In genomic region chr15:67433495-67434099, GRCh38 we compare ENCODE assay signal across 8 cellular contexts.
A peak's percentile ranks its signal among the peaks of the same experiment; 100 is the strongest.
DNase-seq lines count a peak whose midpoint lies in the region; ATAC-seq and TF ChIP-seq lines count a peak whose summit lies in the region.

No MANE protein-coding gene starts in this region.

- no peak overlapping the region for H3K4me2 ChIP-seq in GM23248 (ENCODE audit: unreplicated experiment)

- CTCF ChIA-PET in CD8-positive, alpha-beta T cell (lab: Charles Lee): interaction anchor here (0.6 to 4.3 kb wide), 5 partner anchors 22 to 525 kb away, joined by 3 to 47 read pairs (median 4); no protein-coding TSS in a partner anchor

- no peaks in the 10 kb centered on the region for H3K27me3 ChIP-seq in CD8-positive, alpha-beta T cell (ENCODE audit: insufficient read depth, low read length)
- H3K27me3 ChIP-seq in GM23248 (replicated peaks; ENCODE audit: insufficient read depth) (no peaks in the 10 kb centered on the region), colonic mucosa (no peaks in the 10 kb centered on the region), liver (ENCODE audit: control insufficient read depth in 4 of 4, insufficient read depth in 4 of 4, low read length in 3 of 4) (no peaks in the 10 kb centered on the region), thyroid gland (no peaks in the 10 kb centered on the region)

- no peaks in the 10 kb centered on the region for H3K36me3 ChIP-seq in CD8-positive, alpha-beta T cell (ENCODE audit: insufficient read depth, low read length)
- H3K36me3 ChIP-seq in GM23248 (ENCODE audit: low read depth) (no peaks in the 10 kb centered on the region), colonic mucosa (no peaks in the 10 kb centered on the region), liver (ENCODE audit: control insufficient read depth in 4 of 4, insufficient read depth in 3 of 4, low read depth in 1 of 4, low read length in 3 of 4) (no peaks in the 10 kb centered on the region), thyroid gland (no peaks in the 10 kb centered on the region)

- no peaks in the 10 kb centered on the region for H3K9me2 ChIP-seq in GM23248 (ENCODE audit: insufficient read depth)

- WGBS in GM23248 (ENCODE audit: low coverage in 1 of 2, low lambda C conversion rate in 2 of 2, missing lambda C conversion rate in 2 of 2), 2 experiments: 40 to 41% methylated on average over 3 of the region's 3 CpGs
- 54% methylated on average over 3 of the region's 3 CpGs for WGBS in liver
- 65 to 71% methylated on average over 3 of the region's 3 CpGs for WGBS in thyroid gland, 2 donors

- H3K79me2 ChIP-seq in GM23248 (ENCODE audit: insufficient read depth): no peaks in the 10 kb centered on the region

- intact Hi-C loops in CD8-positive, alpha-beta T cell (cut with DNase I, micrococcal nuclease): loop anchor here (1.0 to 2.0 kb wide), 2 partner anchors 193 to 487 kb away; no protein-coding TSS in a partner anchor
- intact Hi-C loops in colonic mucosa (cut with DNase I): loop anchor here (5.0 kb wide), 1 partner anchor 486 kb away; no protein-coding TSS in a partner anchor
- intact Hi-C loops in thyroid gland (cut with DNase I): loop anchor here (10.0 kb wide), 1 partner anchor 489 kb away; no protein-coding TSS in a partner anchor

- no peaks in the 10 kb centered on the region for H3K9me3 Mint-ChIP-seq in CD8-positive, alpha-beta T cell

- no peak for TF ChIP-seq POLR2A in thyroid gland (IDR thresholded peaks at IDR 0.05)

- no peak overlapping the region for H3K27ac ChIP-seq in CD8-positive, alpha-beta T cell (ENCODE audit: low read depth, low read length)
- no peak overlapping the region for H3K27ac ChIP-seq in GM23248
- H3K27ac ChIP-seq in colonic mucosa: no peak overlapping the region
- no peak overlapping the region for H3K27ac ChIP-seq in liver (ENCODE audit: low read depth in 1 of 2, low read length in 2 of 2)
- no peak overlapping the region for H3K27ac ChIP-seq in thyroid gland

- H4K20me1 ChIP-seq in GM23248 (ENCODE audit: insufficient read depth): no peaks in the 10 kb centered on the region

- H3K27me3 Mint-ChIP-seq in CD8-positive, alpha-beta T cell (ENCODE audit: low read depth): no peaks in the 10 kb centered on the region

- peak; percentile 91 to 94 for TF ChIP-seq RAD21 in liver (IDR thresholded peaks at IDR 0.05)

- POLR2A ChIA-PET in CD8-positive, alpha-beta T cell (lab: Charles Lee): no interaction called here

- no peak for ATAC-seq in CD8-positive, alpha-beta T cell
- no peak for ATAC-seq in GM18502 (IDR thresholded peaks at IDR 0.05; ENCODE audit: poor library complexity, unreplicated experiment)

- H3K4me1 Mint-ChIP-seq in CD8-positive, alpha-beta T cell (ENCODE audit: low read depth): no peaks in the 10 kb centered on the region

- no peak overlapping the region for H3K4me3 Mint-ChIP-seq in CD8-positive, alpha-beta T cell

- DNase-seq in CD8-positive, alpha-beta T cell: peak in 1 of 7 experiments; percentile 9
- DNase-seq in GM23248 (peak; percentile 73), RPMI7951 (ENCODE audit: low read depth) (peak; percentile 66), colonic mucosa (peak; percentile 46), thyroid gland (peak; percentile 49 to 64), NCI-H774 (lab: John Stamatoyannopoulos, UW) (no peak)

- no peak overlapping the region for H3K4me3 ChIP-seq in CD8-positive, alpha-beta T cell (ENCODE audit: low read depth, low read length)
- no peak overlapping the region for H3K4me3 ChIP-seq in GM23248
- H3K4me3 ChIP-seq in colonic mucosa: no peak overlapping the region
- H3K4me3 ChIP-seq in liver (ENCODE audit: low read depth in 1 of 3, low read length in 3 of 3): no peak overlapping the region
- no peak overlapping the region for H3K4me3 ChIP-seq in thyroid gland (replicated peaks in 1 of 3)

- H3F3A ChIP-seq in GM23248 (ENCODE audit: insufficient read depth): no peaks in the 10 kb centered on the region

- TF ChIP-seq CTCF in CD8-positive, alpha-beta T cell (IDR thresholded peaks at IDR 0.05): peak; percentile 49
- peak; percentile 73 for TF ChIP-seq CTCF in colonic mucosa (IDR thresholded peaks at IDR 0.05)
- peak; percentile 87 for TF ChIP-seq CTCF in liver (IDR thresholded peaks at IDR 0.05; ENCODE audit: low read depth, low read length, missing input control)
- TF ChIP-seq CTCF in thyroid gland (IDR thresholded peaks at IDR 0.05): peak; percentile 51 to 82 (median 76)

- H3K9ac ChIP-seq in GM23248 (no peak overlapping the region), colonic mucosa (ENCODE audit: low read depth in 2 of 2, low read length in 2 of 2) (no peak overlapping the region), liver (ENCODE audit: low read depth in 1 of 2, low read length in 2 of 2) (no peak overlapping the region)

- no peaks in the 10 kb centered on the region for H3K4me1 ChIP-seq in CD8-positive, alpha-beta T cell (ENCODE audit: insufficient read depth, low read length)
- H3K4me1 ChIP-seq in GM23248 (ENCODE audit: insufficient read depth) (no peaks in the 10 kb centered on the region), colonic mucosa (no peaks in the 10 kb centered on the region), liver (ENCODE audit: control insufficient read depth in 4 of 4, insufficient read depth in 4 of 4, low read length in 3 of 4) (peaks cover 0 to 4% (median 0%) of the 10 kb centered on the region in 4 donors), thyroid gland (no peaks in the 10 kb centered on the region)

- no peak overlapping the region for H3K27ac Mint-ChIP-seq in CD8-positive, alpha-beta T cell

- in situ Hi-C loops in GM23248 (cut with MboI): loop anchor here (25.0 kb wide), 1 partner anchor 496 kb away; no protein-coding TSS in a partner anchor

- H2AFZ ChIP-seq in GM23248: no peak overlapping the region

- H3K9me3 ChIP-seq in CD8-positive, alpha-beta T cell (ENCODE audit: low read length): no peaks in the 10 kb centered on the region
- H3K9me3 ChIP-seq in GM23248 (ENCODE audit: low read depth): no peaks in the 10 kb centered on the region
- H3K9me3 ChIP-seq in colonic mucosa: no peaks in the 10 kb centered on the region
- H3K9me3 ChIP-seq in liver (ENCODE audit: control insufficient read depth in 4 of 4, low read length in 3 of 4): no peaks in the 10 kb centered on the region
- no peaks in the 10 kb centered on the region for H3K9me3 ChIP-seq in thyroid gland

- peaks cover 9% of the 10 kb centered on the region for H3K36me3 Mint-ChIP-seq in CD8-positive, alpha-beta T cell

TF ChIP-seq in liver, 16 proteins besides CTCF, POLR2A, EP300 and RAD21:
- TF ChIP-seq HNF4G (IDR thresholded peaks at IDR 0.05) (no peak), FOXA1 (IDR thresholded peaks at IDR 0.05) (peak; percentile 20)
TF ChIP-seq in liver: peak in this region for 1.
